In genomic region chr17:7502171-7502847, GRCh38 we compare ENCODE assay signal across 3 cellular contexts.
TF ChIP-seq lines count a peak whose summit lies in the region.

No MANE protein-coding gene starts in this region.

TF ChIP-seq in SK-N-SH treated with all-trans-retinoic acid at 6 μM for 48 hours, 23 proteins besides CTCF, POLR2A, EP300 and RAD21:
- TF ChIP-seq OSR1 (CRISPR knock-in tag; IDR thresholded peaks at IDR 0.05): no peak
- no peak for TF ChIP-seq TOX (CRISPR knock-in tag; IDR thresholded peaks at IDR 0.05; ENCODE audit: borderline replicate concordance)
- TF ChIP-seq CSRNP3 (CRISPR knock-in tag; IDR thresholded peaks at IDR 0.05): no peak
- TF ChIP-seq ISL1 (CRISPR knock-in tag; IDR thresholded peaks at IDR 0.05): no peak
- no peak for TF ChIP-seq PATZ1 (CRISPR knock-in tag; IDR thresholded peaks at IDR 0.05; ENCODE audit: borderline replicate concordance)
- no peak for TF ChIP-seq ZNF70 (CRISPR knock-in tag; IDR thresholded peaks at IDR 0.05)
- no peak for TF ChIP-seq TSHZ2 (CRISPR knock-in tag; IDR thresholded peaks at IDR 0.05)
TF ChIP-seq in SK-N-SH treated with all-trans-retinoic acid at 6 μM for 48 hours: peak in this region for 0.

TF ChIP-seq in SK-N-SH, 30 proteins besides CTCF, POLR2A, EP300 and RAD21:
- TF ChIP-seq CHD2 (IDR thresholded peaks at IDR 0.05; ENCODE audit: low read length, partially characterized antibody): no peak
- TF ChIP-seq EZH2phosphoT487 (IDR thresholded peaks at IDR 0.05; ENCODE audit: borderline replicate concordance, low read depth): no peak
- TF ChIP-seq MEF2A (IDR thresholded peaks at IDR 0.05; ENCODE audit: borderline replicate concordance, low read depth): no peak
- TF ChIP-seq RCOR1 (IDR thresholded peaks at IDR 0.05; ENCODE audit: low read length): no peak
- no peak for TF ChIP-seq TAF1 (IDR thresholded peaks at IDR 0.05; ENCODE audit: borderline replicate concordance, low read depth, low read length)
- no peak for TF ChIP-seq FOXM1 (IDR thresholded peaks at IDR 0.05; ENCODE audit: low read depth)
- TF ChIP-seq NRF1 (IDR thresholded peaks at IDR 0.05; ENCODE audit: low read depth, low read length): no peak
- no peak for TF ChIP-seq NFIC (IDR thresholded peaks at IDR 0.05; ENCODE audit: borderline replicate concordance)
- no peak for TF ChIP-seq TCF12 (IDR thresholded peaks at IDR 0.05)
- no peak for TF ChIP-seq JUND (IDR thresholded peaks at IDR 0.05)
- TF ChIP-seq RFX5 (IDR thresholded peaks at IDR 0.05; ENCODE audit: low read length): no peak
- TF ChIP-seq ELF1 (IDR thresholded peaks at IDR 0.05): no peak
- TF ChIP-seq GABPA (IDR thresholded peaks at IDR 0.05; ENCODE audit: low read depth): no peak
- no peak for TF ChIP-seq PBX3 (IDR thresholded peaks at IDR 0.05)
- no peak for TF ChIP-seq RXRA (IDR thresholded peaks at IDR 0.05; ENCODE audit: borderline replicate concordance, low read depth)
- TF ChIP-seq IRF3 (IDR thresholded peaks at IDR 0.05; ENCODE audit: low read depth, low read length): no peak
- TF ChIP-seq REST (IDR thresholded peaks at IDR 0.05; ENCODE audit: low read depth, low read length): no peak
- no peak for TF ChIP-seq USF1 (IDR thresholded peaks at IDR 0.05; ENCODE audit: borderline replicate concordance, low read depth)
- TF ChIP-seq SMC3 (IDR thresholded peaks at IDR 0.05; ENCODE audit: low read depth, low read length): no peak
- no peak for TF ChIP-seq FOXJ3 (CRISPR knock-in tag; IDR thresholded peaks at IDR 0.05)

TF ChIP-seq in GM23338, 12 proteins besides CTCF, POLR2A, EP300 and RAD21:
- TF ChIP-seq EZH2 (IDR thresholded peaks at IDR 0.05; ENCODE audit: low read depth, unreplicated experiment) (no peak), REST (IDR thresholded peaks at IDR 0.05; ENCODE audit: unreplicated experiment) (no peak), CREB1 (CRISPR knock-in tag; IDR thresholded peaks at IDR 0.05; ENCODE audit: low read depth) (no peak), NANOG (IDR thresholded peaks at IDR 0.05; ENCODE audit: borderline replicate concordance) (no peak), ZNF331 (CRISPR knock-in tag; IDR thresholded peaks at IDR 0.05; ENCODE audit: low read depth) (no peak), EZH2phosphoT487 (IDR thresholded peaks at IDR 0.05; ENCODE audit: unreplicated experiment) (no peak), STAT1 (IDR thresholded peaks at IDR 0.05; ENCODE audit: unreplicated experiment) (no peak), ZNF462 (CRISPR knock-in tag; IDR thresholded peaks at IDR 0.05) (no peak), JUNB (IDR thresholded peaks at IDR 0.05; ENCODE audit: unreplicated experiment) (no peak), ETS1 (IDR thresholded peaks at IDR 0.05) (no peak), ZNF114 (CRISPR knock-in tag; IDR thresholded peaks at IDR 0.05) (no peak), POLR2AphosphoS5 (IDR thresholded peaks at IDR 0.05; ENCODE audit: low read depth) (no peak)
